17 cellular contexts compared by ENCODE assay signal in genomic region chr1:94969137-94969536, GRCh38. TPM values are rescaled to one million over a fixed set of nuclear protein-coding genes. Genes with fewer than 3 reads are reported as not detected.
DNase-seq lines count a peak whose midpoint lies in the region; ATAC-seq and TF ChIP-seq lines count a peak whose summit lies in the region.
"Had no signal": no experiment of that assay in that cellular context is flagged by ENCODE, and none has a peak within 500 bp of the region (broad histone marks: within the 10 kb centered on the region; RNA-seq: fewer than 3 reads in every experiment).

No MANE protein-coding gene starts in this region.

- no peak overlapping the region for H2BK5ac ChIP-seq in IMR-90 (ENCODE audit: low read depth, low read length, poor library complexity, severe bottlenecking)

- H3K14ac ChIP-seq in IMR-90 (replicated peaks; ENCODE audit: low read depth, low read length), result no peak overlapping the region

- no peak overlapping the region for H4K8ac ChIP-seq in IMR-90 (ENCODE audit: low read depth in 2 of 2, low read length in 2 of 2)

- no peak for TF ChIP-seq RAD21 in IMR-90 (IDR thresholded peaks at IDR 0.05; ENCODE audit: low read length)

- no peak for TF ChIP-seq POLR2A in IMR-90 (IDR thresholded peaks at IDR 0.05; ENCODE audit: low read depth, low read length)

- H3K23ac ChIP-seq in IMR-90 (ENCODE audit: low read depth, low read length), result no peak overlapping the region

- H3K79me1 ChIP-seq in IMR-90 (ENCODE audit: low read depth in 1 of 2, low read length in 2 of 2), result no peaks in the 10 kb centered on the region; a peak in 1 of 4 replicates

- H3K4me3 Mint-ChIP-seq in endothelial cell (ENCODE audit: unreplicated experiment), result no peak overlapping the region
- H3K4me3 Mint-ChIP-seq: B cell; CD4-positive, alpha-beta T cell; CD8-positive, alpha-beta T cell had no signal

- dilution Hi-C loops in IMR-90 (cut with HindIII; ENCODE audit: low sequenced_read_pairs, unreplicated experiment), result no loop called here

- no peak overlapping the region for H2BK20ac ChIP-seq in IMR-90 (ENCODE audit: low read depth, low read length)

- H2AFZ ChIP-seq in IMR-90 (replicated peaks; ENCODE audit: low read length, poor library complexity), result no peak overlapping the region

- no peak overlapping the region for H2AK5ac ChIP-seq in IMR-90 (ENCODE audit: low read depth, low read length)

- no peak overlapping the region for H4K5ac ChIP-seq in IMR-90 (ENCODE audit: low read depth, low read length)

- no peak overlapping the region for H3K27ac ChIP-seq in HEK293 (ENCODE audit: extremely low read depth, low read depth, low read length)
- H3K27ac ChIP-seq in IMR-90 (ENCODE audit: insufficient read depth, low read length), result no peak overlapping the region
- H3K27ac ChIP-seq: BLaER1 treated with 17β-estradiol and CSF1 and Interleukin-3, amounts not matched to agents 10 nM and 100 nM; C4-2B had no signal

- no peak overlapping the region for H3K9ac ChIP-seq in IMR-90 (ENCODE audit: low read depth, low read length)
- H3K9ac ChIP-seq: BLaER1 treated with 17β-estradiol and CSF1 and Interleukin-3, amounts not matched to agents 10 nM and 100 nM had no signal

- TF ChIP-seq CTCF in HEK293 (tag by site-specific recombination; IDR thresholded peaks at IDR 0.05), result no peak
- no peak for TF ChIP-seq CTCF in IMR-90 (conservative IDR thresholded peaks at IDR 0.05; ENCODE audit: low read depth, low read length)
- TF ChIP-seq CTCF in endothelial cell (IDR thresholded peaks at IDR 0.05; ENCODE audit: unreplicated experiment), result no peak

- H3K4me3 ChIP-seq in HEK293 (ENCODE audit: low read depth, low read length) (no peak overlapping the region), IMR-90 (ENCODE audit: insufficient read depth, low read depth, low read length) (no peak overlapping the region)
- H3K4me3 ChIP-seq: BLaER1 treated with 17β-estradiol and CSF1 and Interleukin-3, amounts not matched to agents 10 nM and 100 nM; GM12878 had no signal

- H3K36me3 ChIP-seq in HEK293 (ENCODE audit: control insufficient read depth in 2 of 2, insufficient read depth in 1 of 2, low read length in 2 of 2) (no peaks in the 10 kb centered on the region), IMR-90 (ENCODE audit: control insufficient read depth, insufficient read depth, low read length) (no peaks in the 10 kb centered on the region)
- H3K36me3 ChIP-seq: BLaER1 treated with 17β-estradiol and CSF1 and Interleukin-3, amounts not matched to agents 10 nM and 100 nM had no signal

- DNase-seq in IMR-90 (no peak), endothelial cell (ENCODE audit: low spot score) (no peak)
- DNase-seq in stimulated activated CD8-positive, alpha-beta memory T cell treated with anti-CD3 and anti-CD28 coated beads, Interleukin-4, amount 100 ng/mL, for 48 hours, result no peak
- DNase-seq in stimulated activated naive CD4-positive, alpha-beta T cell (lab: John Stamatoyannopoulos, UW), result no peak
- DNase-seq: 8988T; ACHN; AML-193; Caco-2; Calu3; CD4-positive, alpha-beta T cell; CD8-positive, alpha-beta T cell; DMS79 treated with DMSO at 0.1 percent for 48 hours had no signal

- H3K4me1 ChIP-seq in HEK293 (ENCODE audit: control insufficient read depth, insufficient read depth, low read length) (no peaks in the 10 kb centered on the region), IMR-90 (ENCODE audit: control insufficient read depth, insufficient read depth, low read length) (peaks cover 12% of the 10 kb centered on the region)

- H3K9me3 ChIP-seq in HEK293 (ENCODE audit: control insufficient read depth, insufficient read depth, low read depth, low read length), result no peaks in the 10 kb centered on the region
- H3K9me3 ChIP-seq in IMR-90 (ENCODE audit: control insufficient read depth, insufficient read depth, low read length), result no peaks in the 10 kb centered on the region
- H3K9me3 ChIP-seq: BLaER1 treated with 17β-estradiol and CSF1 and Interleukin-3, amounts not matched to agents 10 nM and 100 nM; Caco-2 had no signal

- H3K9me3 Mint-ChIP-seq in endothelial cell (ENCODE audit: unreplicated experiment), result no peaks in the 10 kb centered on the region
- H3K9me3 Mint-ChIP-seq: CD4-positive, alpha-beta T cell; CD8-positive, alpha-beta T cell had no signal

- intact Hi-C loops in IMR-90 (cut with micrococcal nuclease), result no loop called here

- POLR2A ChIA-PET in HEK293 (lab: Yijun Ruan, JAX), result no interaction called here
- POLR2A ChIA-PET in IMR-90 (lab: Charles Lee; ENCODE audit: unreplicated experiment), result no interaction called here

- H3K9me1 ChIP-seq in IMR-90 (ENCODE audit: insufficient read depth, low read length), result 0 out of 2 replicates have a peak, but pooled peaks cover 2% of the 10 kb centered on the region

- in situ Hi-C loops in IMR-90 (cut with MboI; ENCODE audit: low sequenced_read_pairs), result no loop called here

- no peak overlapping the region for H2AK9ac ChIP-seq in IMR-90 (replicated peaks; ENCODE audit: low read depth, low read length, poor library complexity)

- no peak overlapping the region for H3K4me2 ChIP-seq in IMR-90 (ENCODE audit: low read depth, low read length)
- H3K4me2 ChIP-seq: BLaER1 treated with 17β-estradiol and CSF1 and Interleukin-3, amounts not matched to agents 10 nM and 100 nM had no signal

- no CpG with 5 or more reads among the region's 6 CpGs for WGBS in IMR-90 (ENCODE audit: extremely low coverage in 2 of 2, insufficient read length in 1 of 2), 2 experiments

- no peaks in the 10 kb centered on the region for H3K36me3 Mint-ChIP-seq in endothelial cell (ENCODE audit: low read depth, unreplicated experiment)
- H3K36me3 Mint-ChIP-seq: CD8-positive, alpha-beta T cell had no signal

- H2BK15ac ChIP-seq in IMR-90 (ENCODE audit: low read depth, low read length), result peak overlapping the region; percentile 58; the same call in 1 of the 3 replicates

- no peaks in the 10 kb centered on the region for H3K27me3 Mint-ChIP-seq in endothelial cell (ENCODE audit: unreplicated experiment)
- H3K27me3 Mint-ChIP-seq: B cell; CD4-positive, alpha-beta T cell had no signal

- H3K56ac ChIP-seq in IMR-90 (ENCODE audit: extremely low read depth, insufficient read depth, low read length), result no peak overlapping the region

- peaks cover 43% of the 10 kb centered on the region for H3K4me1 Mint-ChIP-seq in endothelial cell (ENCODE audit: unreplicated experiment)

- H3K27me3 ChIP-seq in IMR-90 (ENCODE audit: control insufficient read depth, insufficient read depth, low read length), result no peaks in the 10 kb centered on the region
- H3K27me3 ChIP-seq: BLaER1 treated with 17β-estradiol and CSF1 and Interleukin-3, amounts not matched to agents 10 nM and 100 nM had no signal

- H3K4ac ChIP-seq in IMR-90 (ENCODE audit: low read depth, low read length), result no peak overlapping the region

- no peak overlapping the region for H4K91ac ChIP-seq in IMR-90 (ENCODE audit: insufficient read depth, low read depth, low read length)

- CTCF ChIA-PET in HEK293 (lab: Yijun Ruan, JAX) (no interaction called here), IMR-90 (lab: Yijun Ruan, JAX) (no interaction called here)

- H4K20me1 ChIP-seq in IMR-90 (ENCODE audit: insufficient read depth, low read length), result no peaks in the 10 kb centered on the region
- H4K20me1 ChIP-seq: BLaER1 treated with 17β-estradiol and CSF1 and Interleukin-3, amounts not matched to agents 10 nM and 100 nM had no signal

- peak overlapping the region; percentile 39; the same call in 1 of the 2 replicates for H2BK120ac ChIP-seq in IMR-90 (ENCODE audit: low read depth, low read length)

- peak overlapping the region; percentile 7 for H3K27ac Mint-ChIP-seq in endothelial cell (ENCODE audit: unreplicated experiment)
- H3K27ac Mint-ChIP-seq: B cell; CD4-positive, alpha-beta T cell; CD8-positive, alpha-beta T cell had no signal

- BruUV-seq in IMR-90 (replicated peaks; lab: Mats Ljungman, UMichigan), result no TSS peak

- H3K18ac ChIP-seq in IMR-90 (ENCODE audit: low read depth, low read length), result no peak overlapping the region

- no peak for ATAC-seq in IMR-90 (ENCODE audit: low read depth)
- ATAC-seq: CD8-positive, alpha-beta T cell; GM12878 had no signal

TF ChIP-seq in HEK293, 187 proteins besides CTCF, POLR2A, EP300 and RAD21:
- TF ChIP-seq ZNF341 (tag by site-specific recombination; IDR thresholded peaks at IDR 0.05; ENCODE audit: low read depth) (no peak), ZNF121 (tag by site-specific recombination; IDR thresholded peaks at IDR 0.05) (peak; percentile 72; the same call in 1 of the 2 replicates), SCRT1 (tag by site-specific recombination; IDR thresholded peaks at IDR 0.05; ENCODE audit: borderline replicate concordance) (no peak)

TF ChIP-seq in IMR-90, 13 proteins besides CTCF, POLR2A, EP300 and RAD21:
- no peak for TF ChIP-seq ELK1 (IDR thresholded peaks at IDR 0.05; ENCODE audit: borderline replicate concordance, low read depth, low read length)
- TF ChIP-seq CHD1 (IDR thresholded peaks at IDR 0.05; ENCODE audit: low read depth, low read length), result no peak
- TF ChIP-seq RCOR1 (IDR thresholded peaks at IDR 0.05; ENCODE audit: insufficient replicate concordance, low read length), result no peak
- no peak for TF ChIP-seq MAZ (IDR thresholded peaks at IDR 0.05; ENCODE audit: borderline replicate concordance, low read depth, low read length)
- no peak for TF ChIP-seq USF2 (IDR thresholded peaks at IDR 0.05; ENCODE audit: low read depth, low read length)
- TF ChIP-seq RFX5 (IDR thresholded peaks at IDR 0.05; ENCODE audit: low read depth, low read length), result no peak
- no peak for TF ChIP-seq MAFK (IDR thresholded peaks at IDR 0.05; ENCODE audit: low read depth, low read length)

RNA-seq across cellular contexts. Expression of gene CNN3, which starts 42.2 kb away (rescaled TPM):
- total RNA-seq in IMR-90 (2012; rRNA removed) (552 and 592 TPM in 2 replicates), endothelial cell (ENCODE audit: unreplicated experiment) (596 TPM)
- polyA plus RNA-seq in IMR-90 (2012; rRNA removed), result 214 and 249 TPM in 2 replicates
- polyA plus RNA-seq in IMR-90 (2012; cell fraction: cytosol; rRNA removed), result 118 and 124 TPM in 2 replicates
- polyA plus RNA-seq in IMR-90 (2012; cell fraction: nucleus; rRNA removed; ENCODE audit: low replicate concordance), result 47.8 and 219 TPM in 2 replicates
